ENCODE assay signal across 17 cellular contexts in the genomic region with DNA sequence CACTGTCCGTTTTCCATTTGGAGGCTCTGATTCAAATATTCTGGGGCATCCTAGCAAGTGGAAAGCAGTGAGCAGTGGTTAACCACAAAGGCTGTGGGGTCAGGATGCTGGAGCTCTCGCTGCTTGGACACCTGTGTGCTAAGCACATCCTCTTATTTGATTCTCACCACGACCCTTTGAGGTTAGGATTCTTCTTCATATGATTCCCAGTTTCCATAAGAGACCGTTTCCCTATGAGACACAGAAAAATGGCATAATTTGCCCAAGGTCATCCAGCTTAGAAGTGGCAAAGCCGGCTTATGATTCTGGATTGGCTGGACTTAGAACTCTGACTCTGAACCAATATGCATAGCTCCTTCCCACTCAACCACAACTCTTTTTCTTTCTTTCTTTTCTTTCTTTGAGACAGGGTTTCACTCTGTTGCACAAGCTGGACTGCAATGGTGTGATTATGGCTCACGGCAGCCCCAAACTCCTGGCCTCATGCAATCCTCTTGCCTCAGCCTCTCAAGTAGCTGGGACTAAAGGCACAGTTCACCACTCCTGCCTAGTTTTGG.
A peak's percentile ranks its signal among the peaks of the same experiment; 100 is the strongest.
DNase-seq lines count a peak whose midpoint lies in the region; ATAC-seq and TF ChIP-seq lines count a peak whose summit lies in the region.
"Had no signal": no experiment of that assay in that cellular context is flagged by ENCODE, and none has a peak within 500 bp of the region (broad histone marks: within the 10 kb centered on the region; RNA-seq: fewer than 3 reads in every experiment).

No MANE protein-coding gene starts in this region.

- TF ChIP-seq CTCF in chondrocyte (IDR thresholded peaks at IDR 0.05), result no peak
- TF ChIP-seq CTCF in nephron (IDR thresholded peaks at IDR 0.05; ENCODE audit: unreplicated experiment in 3 of 3), result no peak

- H3K27me3 ChIP-seq in BLaER1 treated with 17β-estradiol and CSF1 and Interleukin-3, amounts not matched to agents 10 nM and 100 nM, result no peaks in the 10 kb centered on the region

- H3K36me3 Mint-ChIP-seq in chondrocyte (ENCODE audit: low read depth), result peaks cover 6% of the 10 kb centered on the region
- no peaks in the 10 kb centered on the region for H3K36me3 Mint-ChIP-seq in nephron (ENCODE audit: low read depth)
- H3K36me3 Mint-ChIP-seq: activated naive CD8-positive, alpha-beta T cell; naive B cell had no signal

- no peaks in the 10 kb centered on the region for H3K9me3 Mint-ChIP-seq in chondrocyte (ENCODE audit: low read depth)
- H3K9me3 Mint-ChIP-seq in nephron, result no peaks in the 10 kb centered on the region
- H3K9me3 Mint-ChIP-seq: naive B cell had no signal

- H3K4me3 Mint-ChIP-seq in chondrocyte (ENCODE audit: unreplicated experiment) (no peak overlapping the region), nephron (peak overlapping the region in 2 of 3 experiments; percentile 12 to 49)
- H3K4me3 Mint-ChIP-seq: activated naive CD8-positive, alpha-beta T cell; naive B cell had no signal

- peaks cover 4% of the 10 kb centered on the region for H3K27me3 Mint-ChIP-seq in chondrocyte (ENCODE audit: low read depth)
- peaks cover 3% of the 10 kb centered on the region for H3K27me3 Mint-ChIP-seq in nephron (ENCODE audit: low read depth)
- H3K27me3 Mint-ChIP-seq: activated naive CD8-positive, alpha-beta T cell had no signal

- no peaks in the 10 kb centered on the region for H3K9me3 ChIP-seq in BLaER1 treated with 17β-estradiol and CSF1 and Interleukin-3, amounts not matched to agents 10 nM and 100 nM (replicated peaks in 1 of 11)

- peaks cover 78% of the 10 kb centered on the region for H3K4me1 Mint-ChIP-seq in chondrocyte (ENCODE audit: low read depth)
- peaks cover 83% of the 10 kb centered on the region for H3K4me1 Mint-ChIP-seq in nephron

- peak overlapping the region in 9 of 11 experiments; percentile 64 to 89 (median 82); a peak in 18 of 22 replicates for H3K4me2 ChIP-seq in BLaER1 treated with 17β-estradiol and CSF1 and Interleukin-3, amounts not matched to agents 10 nM and 100 nM

- H3K4me1 ChIP-seq in BLaER1 treated with 17β-estradiol and CSF1 and Interleukin-3, amounts not matched to agents 10 nM and 100 nM, result peaks cover 30 to 71% (median 68%) of the 10 kb centered on the region in 10 experiments

- H3K27ac ChIP-seq in BLaER1 treated with 17β-estradiol and CSF1 and Interleukin-3, amounts not matched to agents 10 nM and 100 nM, result no peak overlapping the region

- no peak overlapping the region for H3K4me3 ChIP-seq in BLaER1 treated with 17β-estradiol and CSF1 and Interleukin-3, amounts not matched to agents 10 nM and 100 nM
- H3K4me3 ChIP-seq: lung had no signal

- DNase-seq in NAMALWA (ENCODE audit: low spot score) (peak; percentile 12), chondrocyte (ENCODE audit: low spot score) (no peak), NCI-H748 (lab: John Stamatoyannopoulos, UW; ENCODE audit: unreplicated experiment) (no peak), hypothalamus (lab: John Stamatoyannopoulos, UW) (no peak)
- DNase-seq in NK-92 treated with Interleukin-12 subunit alpha and Interleukin-12 subunit beta, amount 100 ng/mL, for 24 hours (lab: John Stamatoyannopoulos, UW), result no peak
- DNase-seq: activated CD4-positive, alpha-beta T cell treated with anti-CD3 and anti-CD28 coated beads, Interleukin-2, amount 50 U/mL, for 48 hours; activated T-cell treated with anti-CD3 and anti-CD28 coated beads, Interleukin-2, amount 50 U/mL, for 48 hours; AML-193; DMS153; naive B cell; NCI-H187 treated with DMSO at 0.1 percent for 48 hours; NCI-H510A had no signal

- H3K9ac ChIP-seq in BLaER1 treated with 17β-estradiol and CSF1 and Interleukin-3, amounts not matched to agents 10 nM and 100 nM, result no peak overlapping the region

- H3K27ac Mint-ChIP-seq in chondrocyte (ENCODE audit: unreplicated experiment) (peak overlapping the region; percentile 28), nephron (peak overlapping the region; percentile 56 to 86 (median 63))
- H3K27ac Mint-ChIP-seq: activated naive CD8-positive, alpha-beta T cell had no signal

- no peaks in the 10 kb centered on the region for H3K36me3 ChIP-seq in BLaER1 treated with 17β-estradiol and CSF1 and Interleukin-3, amounts not matched to agents 10 nM and 100 nM

- ATAC-seq in GM21515 (IDR thresholded peaks at IDR 0.05; ENCODE audit: unreplicated experiment), result no peak

- H4K20me1 ChIP-seq in BLaER1 treated with 17β-estradiol and CSF1 and Interleukin-3, amounts not matched to agents 10 nM and 100 nM, result peaks cover 0 to 19% (median 0%) of the 10 kb centered on the region in 11 experiments; a peak in 2 of 22 replicates
